24 cellular contexts compared by ENCODE assay signal in the genomic region with DNA sequence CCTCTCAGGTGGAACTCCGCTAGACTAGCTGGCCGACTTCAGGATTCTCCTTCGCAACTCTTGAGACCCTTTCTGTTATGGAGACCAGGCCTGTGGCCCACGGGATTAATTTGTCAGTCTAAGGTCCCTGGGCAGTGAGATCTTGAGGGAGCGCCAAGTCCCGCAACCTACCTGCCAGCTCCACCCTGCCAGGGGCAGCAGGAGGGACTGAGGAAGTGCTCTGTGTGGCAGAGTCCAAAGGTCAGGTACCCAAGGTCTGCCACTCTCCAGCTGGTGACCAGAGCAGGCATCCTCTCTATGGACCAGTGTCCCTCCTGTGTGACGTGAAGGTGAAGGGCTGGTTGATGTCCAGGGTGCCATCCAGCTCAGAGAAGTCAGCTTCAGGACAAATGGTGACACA. TPM values are rescaled to one million over a fixed set of nuclear protein-coding genes. Genes with fewer than 3 reads are reported as not detected.
"Had no signal": no experiment of that assay in that cellular context is flagged by ENCODE, and none has a peak within 500 bp of the region (broad histone marks: within the 10 kb centered on the region; RNA-seq: fewer than 3 reads in every experiment).

No MANE protein-coding gene starts in this region.

- ATAC-seq: activated CD4-positive, alpha-beta T cell treated with anti-CD3 and anti-CD28 coated beads for 36 hours had no signal

- H3K27ac ChIP-seq: adrenal gland, Peyer's patch, RWPE1, SJCRH30, VCaP had no signal

- H3K27me3 ChIP-seq: Peyer's patch had no signal

- H3K9me3 ChIP-seq: adrenal gland, Peyer's patch, SK-N-SH had no signal

- H3K36me3 ChIP-seq: adrenal gland, Peyer's patch, SJCRH30 had no signal

- H3K4me1 ChIP-seq: adrenal gland, SJCRH30 had no signal

- H3K9ac ChIP-seq: SK-N-SH had no signal

- DNase-seq: activated CD4-positive, alpha-beta memory T cell treated with anti-CD3 and anti-CD28 coated beads, Interleukin-2, amount 10 ng/mL, durations not matched to agents 7 days and 5 days; activated CD4-positive, alpha-beta T cell treated with anti-CD3 and anti-CD28 coated beads for 36 hours; activated CD4-positive, alpha-beta T cell treated with anti-CD3 and anti-CD28 coated beads, Interleukin-2, amount 50 U/mL, for 1 hour; activated naive CD4-positive, alpha-beta T cell treated with anti-CD3 and anti-CD28 coated beads, Interleukin-2, amount 50 U/mL, for 16 hours; activated naive CD8-positive, alpha-beta T cell treated with anti-CD3 and anti-CD28 coated beads, Interleukin-2, amount 10 ng/mL, durations not matched to agents 7 days and 5 days; adrenal gland; anterior cingulate cortex; caudate nucleus; Karpas-422; MM.1S; NCI-H1105; NCI-H1436; NCI-H187; NCI-H2081 treated with DMSO at 0.1 percent for 48 hours; NCI-H446; NCI-H524; Peyer's patch; Right ventricle myocardium superior; SJCRH30; SK-N-SH; T-helper 1 cell had no signal

- H3K4me3 ChIP-seq: adrenal gland, Peyer's patch, SJCRH30 had no signal

- H3K4me2 ChIP-seq: SK-N-SH had no signal

RNA-seq across cellular contexts. Expression of gene SPATA3, which starts 4.3 kb away (rescaled TPM):
- total RNA-seq: activated naive CD8-positive, alpha-beta T cell treated with anti-CD3 and anti-CD28 coated beads, Interleukin-2, amount 10 ng/mL, durations not matched to agents 7 days and 5 days; adrenal gland; Peyer's patch; Right ventricle myocardium superior; SJCRH30; T-helper 2 cell treated with Interferon-gamma antibody and Interleukin-4, amounts not matched to agents 100 ng/mL and 5 ng/mL, for 36 hours had no signal
- polyA plus RNA-seq: adrenal gland, SK-N-SH had no signal

RNA-seq across cellular contexts. Expression of gene C2orf72, which starts 45.7 kb away (rescaled TPM):
- total RNA-seq: SJCRH30; T-helper 2 cell treated with Interferon-gamma antibody and Interleukin-4, amounts not matched to agents 100 ng/mL and 5 ng/mL, for 36 hours had no signal
